In the genomic region with DNA sequence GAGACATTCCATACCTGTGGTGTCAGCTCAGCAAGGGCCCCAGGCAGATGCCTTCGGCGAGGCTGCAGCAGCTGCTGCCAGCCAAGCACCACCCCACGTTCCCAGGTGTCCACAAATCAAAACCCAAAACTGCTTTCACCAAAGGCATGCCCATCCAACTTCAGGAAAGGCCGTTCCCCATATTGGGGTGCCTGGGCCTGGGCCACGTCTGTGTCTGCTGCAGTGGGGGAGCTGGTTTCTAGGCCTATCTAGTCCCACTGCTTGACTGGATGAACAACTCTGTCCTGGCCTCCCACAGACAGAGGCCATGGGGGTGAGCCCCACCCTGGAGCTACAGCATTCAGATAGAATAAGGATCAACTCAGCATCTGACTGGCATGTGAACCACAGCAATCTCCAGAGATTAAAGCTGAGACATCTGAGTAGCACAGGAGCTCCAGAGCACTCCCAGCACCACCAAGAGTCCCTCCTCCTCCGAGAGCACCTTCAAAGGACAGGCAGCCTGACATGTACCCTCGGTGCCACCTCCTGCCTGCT, we compare ENCODE assay signal across 13 cellular contexts. TPM values are rescaled to one million over a fixed set of nuclear protein-coding genes. Genes with fewer than 3 reads are reported as not detected.
"Had no signal": no experiment of that assay in that cellular context is flagged by ENCODE, and none has a peak within 500 bp of the region (broad histone marks: within the 10 kb centered on the region; RNA-seq: fewer than 3 reads in every experiment).

No MANE protein-coding gene starts in this region.

- H3K4me1 ChIP-seq: adrenal gland, pancreas, tibial artery had no signal

- DNase-seq: adrenal gland; central memory CD4-positive, alpha-beta T cell; cortex of kidney; effector CD8-positive, alpha-beta T cell; hypothalamus; left colon; nephron progenitor cell; pancreas; retina; SK-N-SH; tibial artery had no signal

- H3K27ac ChIP-seq: adrenal gland, pancreas, skin epidermis, tibial artery had no signal

- ATAC-seq: left colon, pancreas had no signal

- H3K27me3 ChIP-seq: adrenal gland, pancreas, tibial artery had no signal

RNA-seq across cellular contexts. Expression of gene NAT8L, which starts 37.0 kb away (rescaled TPM):
- total RNA-seq: glomerular endothelial cell had no signal
